8 cellular contexts compared by ENCODE assay signal in the genomic region with DNA sequence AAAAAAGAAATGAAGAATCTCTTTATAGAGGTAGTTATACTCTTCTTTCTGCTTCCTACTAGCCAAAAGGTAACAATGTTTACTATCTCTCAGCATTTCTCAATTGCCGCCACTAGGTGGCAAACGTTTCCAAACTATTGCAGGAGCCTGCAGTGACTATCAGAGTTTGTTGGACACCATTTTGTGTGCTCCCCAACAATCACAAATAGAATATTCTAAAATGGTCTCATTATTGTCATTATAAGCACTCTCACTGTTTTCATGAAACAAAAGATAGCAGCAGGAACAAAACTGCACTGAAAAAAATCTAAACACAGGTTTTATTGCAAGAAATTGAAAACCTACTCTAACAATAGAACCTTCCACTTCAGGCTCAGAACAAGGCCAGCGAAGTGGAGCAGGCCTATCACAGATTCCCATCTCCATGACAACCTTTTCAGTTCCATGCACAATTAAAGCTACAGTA.
A peak's percentile ranks its signal among the peaks of the same experiment; 100 is the strongest.
DNase-seq lines count a peak whose midpoint lies in the region; ATAC-seq and TF ChIP-seq lines count a peak whose summit lies in the region.

No MANE protein-coding gene starts in this region.

- DNase-seq in ELR (ENCODE audit: low read depth) = peak; percentile 81
- peak; percentile 89 for DNase-seq in GM23338 (ENCODE audit: low spot score)
- DNase-seq in Karpas-422 = peak; percentile 92
- peak; percentile 46 to 59 for DNase-seq in PC-9
- peak; percentile 21 for DNase-seq in activated T-helper 1 cell treated with Interleukin-2 at 50 U/mL for 16 hours (ENCODE audit: low read depth)
- peak; percentile 62 for DNase-seq in fibroblast of the conjunctiva (ENCODE audit: low read depth)
- DNase-seq in non-pigmented ciliary epithelial cell (ENCODE audit: low read depth) = peak; percentile 43
- DNase-seq in thoracic aorta (ENCODE audit: low spot score) = peak; percentile 9

- peak; percentile 90 to 95 for TF ChIP-seq CTCF in GM23338 (conservative IDR thresholded peaks at IDR 0.05; ENCODE audit: low read depth in 2 of 2)
- peak; percentile 99 for TF ChIP-seq CTCF in PC-9 (conservative IDR thresholded peaks at IDR 0.05)
- peak; percentile 70 for TF ChIP-seq CTCF in thoracic aorta (IDR thresholded peaks at IDR 0.05)

- no peak overlapping the region for H3K4me3 Mint-ChIP-seq in GM23338

- CTCF ChIA-PET in PC-9 (lab: Charles Lee) = no interaction called here

- ATAC-seq in GM23338 = peak; percentile 92
- peak; percentile 70 for ATAC-seq in thoracic aorta (ENCODE audit: insufficient number of reproducible peaks, low FRiP score, low read depth)

- H3K36me3 ChIP-seq in GM23338 (ENCODE audit: insufficient read depth) (no peaks in the 10 kb centered on the region), Karpas-422 (ENCODE audit: insufficient read depth, low read length) (no peaks in the 10 kb centered on the region), PC-9 (ENCODE audit: low read depth) (no peaks in the 10 kb centered on the region), thoracic aorta (no peaks in the 10 kb centered on the region)

- H3K4me1 ChIP-seq in GM23338 (ENCODE audit: insufficient read depth) = no peaks in the 10 kb centered on the region
- H3K4me1 ChIP-seq in Karpas-422 (ENCODE audit: low read length) = peaks cover 3% of the 10 kb centered on the region; the same call in 1 of the 2 replicates
- no peaks in the 10 kb centered on the region for H3K4me1 ChIP-seq in PC-9 (replicated peaks; ENCODE audit: insufficient read depth)
- H3K4me1 ChIP-seq in thoracic aorta (ENCODE audit: control insufficient read depth in 1 of 2, low read depth in 2 of 2) = no peaks in the 10 kb centered on the region

- H3K4me3 ChIP-seq in GM23338 = no peak overlapping the region
- no peak overlapping the region for H3K4me3 ChIP-seq in Karpas-422 (ENCODE audit: low read length)
- H3K4me3 ChIP-seq in PC-9 = no peak overlapping the region
- no peak overlapping the region for H3K4me3 ChIP-seq in thoracic aorta

- H2AFZ ChIP-seq in GM23338 = no peak overlapping the region; the same call in 1 of the 2 replicates
- H2AFZ ChIP-seq in Karpas-422 (ENCODE audit: low read length) = peak overlapping the region; percentile 96
- H2AFZ ChIP-seq in PC-9 = no peak overlapping the region

- H4K20me1 ChIP-seq in GM23338 (replicated peaks; ENCODE audit: insufficient read depth) = no peaks in the 10 kb centered on the region
- H4K20me1 ChIP-seq in Karpas-422 (ENCODE audit: insufficient read depth, low read depth, low read length) = no peaks in the 10 kb centered on the region
- no peaks in the 10 kb centered on the region for H4K20me1 ChIP-seq in PC-9 (ENCODE audit: insufficient read depth)

- H3K9me3 Mint-ChIP-seq in GM23338 = no peaks in the 10 kb centered on the region

- no TSS peak for BruUV-seq in PC-9 (replicated peaks; lab: Mats Ljungman, UMichigan)

- H3K9me3 ChIP-seq in Karpas-422 (ENCODE audit: low read length) = no peaks in the 10 kb centered on the region
- peaks cover 4% of the 10 kb centered on the region; the same call in 1 of the 2 replicates for H3K9me3 ChIP-seq in PC-9 (ENCODE audit: insufficient read depth, low read depth)
- H3K9me3 ChIP-seq in thoracic aorta = no peaks in the 10 kb centered on the region

- intact Hi-C loops in PC-9 (cut with micrococcal nuclease; ENCODE audit: unreplicated experiment) = loop anchor here (1.0 kb wide), 2 partner anchors 301 to 527 kb away; no protein-coding TSS in a partner anchor

- H3K4me1 Mint-ChIP-seq in GM23338 = no peaks in the 10 kb centered on the region

- peak overlapping the region; percentile 94; the same call in 1 of the 2 replicates for H3K27ac Mint-ChIP-seq in GM23338

- H3K27me3 Mint-ChIP-seq in GM23338 (ENCODE audit: insufficient read depth, low read depth, poor library complexity) = no peaks in the 10 kb centered on the region

- no peak overlapping the region for H3K9ac ChIP-seq in Karpas-422 (ENCODE audit: low read length)

- H3K27me3 ChIP-seq in GM23338 (ENCODE audit: insufficient read depth) (no peaks in the 10 kb centered on the region), Karpas-422 (ENCODE audit: low read length) (no peaks in the 10 kb centered on the region), PC-9 (ENCODE audit: insufficient read depth, low read depth) (no peaks in the 10 kb centered on the region), thoracic aorta (replicated peaks; ENCODE audit: insufficient read depth) (no peaks in the 10 kb centered on the region)

- H3F3A ChIP-seq in GM23338 (replicated peaks; ENCODE audit: low read depth) (no peaks in the 10 kb centered on the region), PC-9 (ENCODE audit: insufficient read depth, low read depth) (no peaks in the 10 kb centered on the region)

- H3K4me2 ChIP-seq in GM23338 (no peak overlapping the region), Karpas-422 (ENCODE audit: low read depth, low read length, poor library complexity, severe bottlenecking) (no peak overlapping the region), PC-9 (no peak overlapping the region)

- H3K27ac ChIP-seq in GM23338 (ENCODE audit: low read depth) = no peak overlapping the region
- H3K27ac ChIP-seq in Karpas-422 (ENCODE audit: low read length) = no peak overlapping the region
- H3K27ac ChIP-seq in PC-9 = no peak overlapping the region
- no peak overlapping the region for H3K27ac ChIP-seq in thoracic aorta

- POLR2A ChIA-PET in PC-9 (lab: Charles Lee; ENCODE audit: unreplicated experiment) = no interaction called here

- no peaks in the 10 kb centered on the region for H3K9me2 ChIP-seq in GM23338 (ENCODE audit: insufficient read depth)
- no peaks in the 10 kb centered on the region for H3K9me2 ChIP-seq in Karpas-422 (replicated peaks; ENCODE audit: insufficient read depth, low read length)
- no peaks in the 10 kb centered on the region for H3K9me2 ChIP-seq in PC-9 (ENCODE audit: insufficient read depth)

- H3K36me3 Mint-ChIP-seq in GM23338 (ENCODE audit: low read depth) = no peaks in the 10 kb centered on the region

- H3K79me2 ChIP-seq in GM23338 (replicated peaks; ENCODE audit: insufficient read depth) = no peaks in the 10 kb centered on the region
- H3K79me2 ChIP-seq in Karpas-422 (ENCODE audit: low read length) = no peaks in the 10 kb centered on the region
- H3K79me2 ChIP-seq in PC-9 (ENCODE audit: low read depth) = no peaks in the 10 kb centered on the region

TF ChIP-seq in GM23338, 12 proteins besides CTCF, POLR2A, EP300 and RAD21:
- TF ChIP-seq ZNF114 (CRISPR knock-in tag; IDR thresholded peaks at IDR 0.05) (no peak), CREB1 (CRISPR knock-in tag; IDR thresholded peaks at IDR 0.05; ENCODE audit: low read depth) (no peak), ZNF331 (CRISPR knock-in tag; IDR thresholded peaks at IDR 0.05; ENCODE audit: low read depth) (no peak), EZH2 (IDR thresholded peaks at IDR 0.05; ENCODE audit: low read depth, unreplicated experiment) (no peak), EZH2phosphoT487 (IDR thresholded peaks at IDR 0.05; ENCODE audit: unreplicated experiment) (no peak), JUNB (IDR thresholded peaks at IDR 0.05; ENCODE audit: unreplicated experiment) (no peak)
TF ChIP-seq in GM23338: peak in this region for 0.

Comparison
In these comparisons a context has a peak if more than half of its experiments do, and no peak if none do; other contexts are left out.
1. DNase-seq: peak in every context shown above with its lines; median percentile 92 in Karpas-422; 89 in GM23338; 81 in ELR; 62 in fibroblast of the conjunctiva; 52 in PC-9; 43 in non-pigmented ciliary epithelial cell; 21 in activated T-helper 1 cell treated with Interleukin-2 at 50 U/mL for 16 hours; 9 in thoracic aorta.